Comparison of ENCODE assay signal across 21 cellular contexts in the genomic region with DNA sequence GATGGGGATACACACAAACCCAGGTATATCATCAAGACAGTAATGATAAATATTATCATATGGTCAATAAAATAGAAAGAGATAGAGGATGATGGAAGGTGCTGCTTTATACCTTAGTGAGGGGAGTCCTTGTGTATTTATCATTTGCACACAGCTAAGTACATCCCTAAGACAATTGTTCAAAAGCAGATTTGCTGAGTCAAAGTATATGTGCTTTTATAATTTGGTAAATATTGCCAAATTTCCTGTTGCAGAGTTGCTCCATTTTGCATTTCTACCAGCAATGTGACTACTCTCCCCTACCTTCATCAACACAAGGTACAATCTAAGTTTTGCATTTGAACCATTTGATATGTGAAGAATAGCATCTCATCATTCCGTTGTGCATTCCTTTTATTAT. TPM values are rescaled to one million over a fixed set of nuclear protein-coding genes. Genes with fewer than 3 reads are reported as not detected.
"Had no signal": no experiment of that assay in that cellular context is flagged by ENCODE, and none has a peak within 500 bp of the region (broad histone marks: within the 10 kb centered on the region; RNA-seq: fewer than 3 reads in every experiment).

No MANE protein-coding gene starts in this region.

- H3K27me3 ChIP-seq: gastrocnemius medialis had no signal

- H3K36me3 Mint-ChIP-seq: naive thymus-derived CD4-positive, alpha-beta T cell had no signal

- H3K27ac Mint-ChIP-seq: naive thymus-derived CD4-positive, alpha-beta T cell; nephron progenitor cell had no signal

- H3K36me3 ChIP-seq: esophagus muscularis mucosa, gastrocnemius medialis, heart right ventricle, sigmoid colon, stomach, thoracic aorta, transverse colon had no signal

- H3K4me3 Mint-ChIP-seq: dendritic cell treated with granulocyte-macrophage colony-stimulating factor and Interleukin-4, amounts not matched to agents 40 ng/mL and 50 ng/mL, for 4 days; effector memory CD8-positive, alpha-beta T cell; naive thymus-derived CD4-positive, alpha-beta T cell; nephron progenitor cell had no signal

- DNase-seq: effector memory CD8-positive, alpha-beta T cell; gastrocnemius medialis; heart right ventricle; hypothalamus; mammary epithelial cell; naive thymus-derived CD4-positive, alpha-beta T cell; nephron progenitor cell; sigmoid colon; stimulated activated CD4-positive, alpha-beta T cell treated with anti-CD3 and anti-CD28 coated beads, Interleukin-2, amount 100 ng/mL, for 24 hours; stimulated activated CD4-positive, alpha-beta T cell treated with anti-CD3 and anti-CD28 coated beads, Interleukin-4, amount 100 ng/mL, for 4 hours; stimulated activated naive CD4-positive, alpha-beta T cell; stomach; substantia nigra; transverse colon had no signal

- H3K27ac ChIP-seq: epithelial cell of prostate, esophagus muscularis mucosa, gastrocnemius medialis, heart right ventricle, sigmoid colon, skin epidermis, stomach, thoracic aorta, transverse colon had no signal

- H3K4me3 ChIP-seq: esophagus muscularis mucosa, gastrocnemius medialis, heart right ventricle, sigmoid colon, skin epidermis, stomach, thoracic aorta, transverse colon had no signal

- H3K4me1 Mint-ChIP-seq: nephron progenitor cell had no signal

- H3K9me3 ChIP-seq: esophagus muscularis mucosa, gastrocnemius medialis, heart right ventricle, sigmoid colon, stomach, thoracic aorta, transverse colon had no signal

- ATAC-seq: effector memory CD8-positive, alpha-beta T cell; gastrocnemius medialis; heart right ventricle; left lobe of liver; naive thymus-derived CD4-positive, alpha-beta T cell had no signal

- FAIRE-seq: islet of Langerhans had no signal

- H3K9me3 Mint-ChIP-seq: dendritic cell treated with granulocyte-macrophage colony-stimulating factor and Interleukin-4, amounts not matched to agents 40 ng/mL and 50 ng/mL, for 4 days; effector memory CD8-positive, alpha-beta T cell; nephron progenitor cell had no signal

- H3K4me1 ChIP-seq: esophagus muscularis mucosa, gastrocnemius medialis, sigmoid colon, stomach, transverse colon had no signal

RNA-seq across cellular contexts. Expression of a gene that starts 22.7 kb away (rescaled TPM):
- polyA plus RNA-seq: mammary epithelial cell; naive thymus-derived CD4-positive, alpha-beta T cell had no signal
